Comparison of ENCODE assay signal across 30 cellular contexts in the genomic region with DNA sequence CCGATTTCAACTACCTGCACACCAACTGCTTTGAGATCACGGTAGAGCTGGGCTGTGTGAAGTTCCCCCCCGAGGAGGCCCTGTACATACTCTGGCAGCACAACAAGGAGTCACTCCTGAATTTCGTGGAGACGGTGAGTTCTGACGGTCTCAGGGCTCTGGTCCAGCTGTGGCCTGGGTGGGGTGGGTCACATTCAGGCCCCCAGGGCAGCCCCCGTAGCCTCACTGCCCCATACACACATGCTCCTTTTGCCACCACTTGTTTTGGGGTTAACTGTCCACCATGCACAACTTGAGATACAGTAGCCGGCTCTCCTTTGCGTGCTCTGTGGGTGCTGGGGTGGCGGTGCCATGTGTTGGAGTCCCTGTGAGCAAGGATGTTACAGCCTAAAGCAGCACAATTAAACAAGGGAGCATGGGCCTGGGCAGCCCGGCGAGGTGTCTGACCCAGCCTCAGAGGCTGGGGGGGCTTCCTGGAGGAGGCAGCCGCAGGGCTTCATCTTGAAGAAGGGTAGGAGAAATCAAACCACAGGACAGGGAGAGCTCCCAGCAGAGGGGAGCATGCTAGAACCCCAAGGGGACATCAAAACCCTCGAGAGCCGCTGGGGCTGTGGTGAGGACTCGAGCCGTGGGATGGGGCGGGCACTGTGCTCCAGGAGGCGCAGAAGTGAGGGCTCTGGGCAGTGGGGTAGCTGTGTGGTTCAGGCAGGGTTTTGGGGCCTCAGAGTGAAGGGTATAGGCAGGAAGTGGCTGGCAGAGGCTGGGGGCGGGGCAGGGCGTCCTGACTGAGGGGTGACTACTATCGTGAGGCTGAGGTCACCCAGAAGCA. TPM values are rescaled to one million over a fixed set of nuclear protein-coding genes. Genes with fewer than 3 reads are reported as not detected.
"Had no signal": no experiment of that assay in that cellular context is flagged by ENCODE, and none has a peak within 500 bp of the region (broad histone marks: within the 10 kb centered on the region; RNA-seq: fewer than 3 reads in every experiment).

No MANE protein-coding gene starts in this region.

- DNase-seq: activated B cell treated with CpG ODN at 0.5 μM for 24 hours; activated CD4-positive, alpha-beta T cell treated with anti-CD3 and anti-CD28 coated beads, Interleukin-2, amount 50 U/mL, for 1 hour; activated effector memory CD4-positive, alpha-beta T cell treated with Interleukin-2 at 50 U/mL for 16 hours; activated naive CD4-positive, alpha-beta T cell treated with Interleukin-2 at 50 U/mL for 16 hours; activated T-cell treated with anti-CD3 and anti-CD28 coated beads for 4 hours; anterior cingulate cortex; body of pancreas; cerebellar nuclear complex; dorsolateral prefrontal cortex; effector memory CD8-positive, alpha-beta T cell; erythroblast; gastrocnemius medialis; hippocampal formation; immature natural killer cell; naive B cell; occipital lobe; small intestine; stimulated activated CD4-positive, alpha-beta T cell treated with anti-CD3 and anti-CD28 coated beads, Interleukin-4, amount 100 ng/mL, for 24 hours; stimulated activated CD8-positive, alpha-beta memory T cell treated with anti-CD3 and anti-CD28 coated beads, Interleukin-4, amount 100 ng/mL, for 48 hours; stomach; T-helper 1 cell; thyroid gland; upper lobe of right lung had no signal

- H3K9me3 ChIP-seq: body of pancreas, gastrocnemius medialis, left lung, stomach, thyroid gland, upper lobe of right lung had no signal

- FAIRE-seq: small intestine had no signal

- H3K4me1 ChIP-seq: body of pancreas, gastrocnemius medialis, left lung, stomach, thyroid gland, upper lobe of right lung had no signal

- H3K27ac ChIP-seq: body of pancreas, coronary artery, dorsolateral prefrontal cortex, gastrocnemius medialis, left lung, stomach, thyroid gland, upper lobe of right lung had no signal

- H3K27me3 ChIP-seq: body of pancreas, thyroid gland, upper lobe of right lung had no signal

- H3K4me3 ChIP-seq: body of pancreas, coronary artery, dorsolateral prefrontal cortex, gastrocnemius medialis, left lung, stomach, thyroid gland, upper lobe of right lung had no signal

- H3K36me3 ChIP-seq: gastrocnemius medialis, left lung, stomach, thyroid gland, upper lobe of right lung had no signal

- ATAC-seq: body of pancreas; effector memory CD8-positive, alpha-beta T cell; gastrocnemius medialis; left lung; sciatic nerve; stimulated activated memory B cell treated with anti-CD40 and anti-IgM and Interleukin-4, amounts not matched to agents 10 μg/mL and 1 μg/mL and 100 μg/mL, for 72 hours; upper lobe of right lung had no signal

RNA-seq across cellular contexts. Expression of gene CPZ, which starts 22.0 kb away (rescaled TPM):
- total RNA-seq: activated B cell treated with CpG ODN at 0.5 μM for 24 hours, gastrocnemius medialis, lung microvascular endothelial cell, neural crest cell had no signal
- polyA plus RNA-seq: immature natural killer cell had no signal

RNA-seq across cellular contexts. Expression of gene GPR78, which starts 34.4 kb away (rescaled TPM):
- total RNA-seq: activated B cell treated with CpG ODN at 0.5 μM for 24 hours, body of pancreas, gastrocnemius medialis, kidney epithelial cell, lung microvascular endothelial cell, neural crest cell, occipital lobe, thyroid gland had no signal
- polyA plus RNA-seq: immature natural killer cell, small intestine had no signal
